In the genomic region with DNA sequence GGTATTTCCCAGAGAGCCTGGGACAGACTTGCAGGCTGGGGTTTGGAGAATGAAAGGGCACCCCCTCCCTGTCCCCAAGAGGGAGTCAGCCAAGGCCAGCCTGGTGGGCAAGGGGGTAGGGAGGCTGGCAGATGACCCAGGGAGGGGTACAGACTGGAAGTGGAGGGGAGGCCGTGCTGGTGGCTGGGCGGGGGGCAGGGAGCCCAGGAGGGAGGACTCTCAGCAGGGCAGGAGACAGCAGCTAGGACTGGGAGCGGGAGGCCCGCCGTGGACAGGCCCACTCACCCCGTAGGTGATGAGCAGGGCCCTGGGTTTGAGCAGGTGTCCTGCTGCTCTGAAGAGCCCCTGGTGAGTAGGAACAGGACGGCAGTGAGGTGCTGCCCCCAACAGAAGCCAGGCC, we compare ENCODE assay signal across 9 cellular contexts. TPM values are rescaled to one million over a fixed set of nuclear protein-coding genes. Genes with fewer than 3 reads are reported as not detected.
DNase-seq lines count a peak whose midpoint lies in the region; ATAC-seq and TF ChIP-seq lines count a peak whose summit lies in the region.
"Had no signal": no experiment of that assay in that cellular context is flagged by ENCODE, and none has a peak within 500 bp of the region (broad histone marks: within the 10 kb centered on the region; RNA-seq: fewer than 3 reads in every experiment).

No MANE protein-coding gene starts in this region.

- POLR2A ChIA-PET in activated CD4-positive, alpha-beta memory T cell treated with anti-CD3 and anti-CD28 coated beads, Interleukin-2, amount 10 ng/mL, durations not matched to agents 7 days and 5 days (lab: Charles Lee) = interaction anchor here (1.0 kb wide), 1 partner anchor 44 kb away, joined by 4 read pairs; a partner anchor contains a TSS

- H3K27me3 Mint-ChIP-seq in activated CD4-positive, alpha-beta memory T cell treated with anti-CD3 and anti-CD28 coated beads, Interleukin-2, amount 10 ng/mL, durations not matched to agents 7 days and 5 days = no peaks in the 10 kb centered on the region

- intact Hi-C loops in heart left ventricle (cut with DNase I) (loop anchor here in 1 of 10 donors (5.0 kb wide), 1 partner anchor 38 kb away; no protein-coding TSS in a partner anchor), transverse colon (cut with DNase I; ENCODE audit: low total_unique reads) (no loop called here)

- H3K4me1 ChIP-seq in heart left ventricle (peaks cover 3 to 44% (median 31%) of the 10 kb centered on the region in 12 donors), right atrium auricular region (peaks cover 0 to 43% of the 10 kb centered on the region in 2 donors), iPS-18a (ENCODE audit: control insufficient read depth, low read depth, low read length) (peaks cover 12% of the 10 kb centered on the region), tibial nerve (peaks cover 0 to 48% (median 33%) of the 10 kb centered on the region in 4 donors), transverse colon (peaks cover 11 to 29% (median 28%) of the 10 kb centered on the region in 4 donors)

- TF ChIP-seq POLR2A in heart left ventricle (IDR thresholded peaks at IDR 0.05) (no peak), tibial nerve (IDR thresholded peaks at IDR 0.05) (no peak), transverse colon (IDR thresholded peaks at IDR 0.05) (no peak)

- 88 to 95% (median 91%) methylated on average over 6 to 7 of the region's 7 CpGs for WGBS in heart left ventricle, 4 donors
- 81 to 92% methylated on average over 6 to 7 of the region's 7 CpGs for WGBS in tibial nerve, 2 donors
- 76% methylated on average over 7 of the region's 7 CpGs; no CpG with 5 or more reads in 1 of the 2 donors for WGBS in transverse colon (ENCODE audit: low coverage in 1 of 2), 2 donors

- no peak overlapping the region for H3K27ac Mint-ChIP-seq in activated CD4-positive, alpha-beta memory T cell treated with anti-CD3 and anti-CD28 coated beads, Interleukin-2, amount 10 ng/mL, durations not matched to agents 7 days and 5 days

- no peak overlapping the region for H3K27ac ChIP-seq in heart left ventricle
- H3K27ac ChIP-seq in right atrium auricular region = no peak overlapping the region
- H3K27ac ChIP-seq in iPS-18a (ENCODE audit: low read length) = no peak overlapping the region
- H3K27ac ChIP-seq in tibial nerve = peak overlapping the region in 2 of 4 donors; percentile 92 to 100
- H3K27ac ChIP-seq in transverse colon = no peak overlapping the region

- H3K27me3 ChIP-seq in heart left ventricle = no peaks in the 10 kb centered on the region
- no peaks in the 10 kb centered on the region for H3K27me3 ChIP-seq in right atrium auricular region
- H3K27me3 ChIP-seq in iPS-18a (ENCODE audit: control insufficient read depth, insufficient read depth, low read length) = no peaks in the 10 kb centered on the region
- H3K27me3 ChIP-seq in tibial nerve = no peaks in the 10 kb centered on the region
- no peaks in the 10 kb centered on the region for H3K27me3 ChIP-seq in transverse colon

- H3K4me1 Mint-ChIP-seq in activated CD4-positive, alpha-beta memory T cell treated with anti-CD3 and anti-CD28 coated beads, Interleukin-2, amount 10 ng/mL, durations not matched to agents 7 days and 5 days = peaks cover 12% of the 10 kb centered on the region

- no peaks in the 10 kb centered on the region for H3K9me3 ChIP-seq in heart left ventricle
- H3K9me3 ChIP-seq in right atrium auricular region = no peaks in the 10 kb centered on the region
- H3K9me3 ChIP-seq in iPS-18a (ENCODE audit: control insufficient read depth, low read depth, low read length) = no peaks in the 10 kb centered on the region
- H3K9me3 ChIP-seq in tibial nerve = no peaks in the 10 kb centered on the region
- no peaks in the 10 kb centered on the region for H3K9me3 ChIP-seq in transverse colon

- in situ Hi-C loops in transverse colon (cut with MboI; ENCODE audit: low pct_ligation_motif_present in 1 of 4, low pct_unique_long_range_greater_than_20kb in 1 of 4, low sequenced_read_pairs in 3 of 4) = no loop called here

- DNase-seq in heart left ventricle (no peak), right atrium auricular region (ENCODE audit: low spot score) (no peak), tibial nerve (ENCODE audit: low spot score in 2 of 2) (no peak), SIG-M5 treated with dmso at 0.1 percent for 504 hours (lab: John Stamatoyannopoulos, UW; ENCODE audit: unreplicated experiment) (no peak), transverse colon (no peak)
- no peak for DNase-seq in activated CD4-positive, alpha-beta memory T cell treated with anti-CD3 and anti-CD28 coated beads, Interleukin-2, amount 10 ng/mL, durations not matched to agents 7 days and 5 days
- no peak for DNase-seq in stimulated activated naive CD4-positive, alpha-beta T cell treated with Interleukin-2 at 50 U/mL for 16 hours (lab: John Stamatoyannopoulos, UW)
- DNase-seq: cortex of kidney had no signal

- H3K36me3 Mint-ChIP-seq in activated CD4-positive, alpha-beta memory T cell treated with anti-CD3 and anti-CD28 coated beads, Interleukin-2, amount 10 ng/mL, durations not matched to agents 7 days and 5 days (ENCODE audit: low read depth) = peaks cover 6% of the 10 kb centered on the region

- TF ChIP-seq CTCF in heart left ventricle (IDR thresholded peaks at IDR 0.05) (no peak), right atrium auricular region (IDR thresholded peaks at IDR 0.05) (no peak), tibial nerve (IDR thresholded peaks at IDR 0.05) (no peak), transverse colon (IDR thresholded peaks at IDR 0.05) (no peak)

- H3K9me3 Mint-ChIP-seq in activated CD4-positive, alpha-beta memory T cell treated with anti-CD3 and anti-CD28 coated beads, Interleukin-2, amount 10 ng/mL, durations not matched to agents 7 days and 5 days = no peaks in the 10 kb centered on the region

- H3K9ac ChIP-seq in iPS-18a (ENCODE audit: low read length) = no peak overlapping the region

- H3K36me3 ChIP-seq in heart left ventricle (peaks cover 0 to 16% (median 0%) of the 10 kb centered on the region in 9 donors), right atrium auricular region (peaks cover 6% of the 10 kb centered on the region), iPS-18a (ENCODE audit: control insufficient read depth, low read depth, low read length) (no peaks in the 10 kb centered on the region), tibial nerve (peaks cover 0 to 28% (median 4%) of the 10 kb centered on the region in 3 donors), transverse colon (no peaks in the 10 kb centered on the region)

- TF ChIP-seq EP300 in tibial nerve (IDR thresholded peaks at IDR 0.05) (no peak), transverse colon (IDR thresholded peaks at IDR 0.05; ENCODE audit: low read depth) (no peak)

- CTCF ChIA-PET in activated CD4-positive, alpha-beta memory T cell treated with anti-CD3 and anti-CD28 coated beads, Interleukin-2, amount 10 ng/mL, durations not matched to agents 7 days and 5 days (lab: Charles Lee) = no interaction called here

- no peak for ATAC-seq in heart left ventricle

- peak overlapping the region; percentile 89 for H3K4me3 Mint-ChIP-seq in activated CD4-positive, alpha-beta memory T cell treated with anti-CD3 and anti-CD28 coated beads, Interleukin-2, amount 10 ng/mL, durations not matched to agents 7 days and 5 days

- H3K4me3 ChIP-seq in heart left ventricle (peak overlapping the region in 10 of 12 donors; percentile 69 to 94 (median 84)), right atrium auricular region (peak overlapping the region in 1 of 2 donors; percentile 85), iPS-18a (ENCODE audit: low read length) (peak overlapping the region; percentile 95), tibial nerve (peak overlapping the region in 3 of 4 donors; percentile 90 to 94 (median 91)), transverse colon (peak overlapping the region in 1 of 4 donors; percentile 77)

RNA-seq across cellular contexts. Expression of a gene that starts 1.1 kb away (rescaled TPM):
- 100 to 1,000 TPM in 2 of 9 donors, 10 to 100 TPM in 7; 39.6 to 187 (median 44.7) TPM for total RNA-seq in heart left ventricle
- 100 to 1,000 TPM; 101 to 165 TPM for polyA plus RNA-seq in heart left ventricle
- total RNA-seq in right atrium auricular region = 100 to 1,000 TPM; 103 to 137 TPM
- total RNA-seq in activated CD4-positive, alpha-beta memory T cell treated with anti-CD3 and anti-CD28 coated beads, Interleukin-2, amount 10 ng/mL, durations not matched to agents 7 days and 5 days = 10 to 100 TPM; 66.6 to 67.5 TPM
- total RNA-seq in tibial nerve = 100 to 1,000 TPM; 147 to 204 (median 176) TPM
- total RNA-seq in transverse colon = 10 to 100 TPM; 32.6 to 91.8 (median 86.7) TPM

RNA-seq across cellular contexts. Expression of a gene that starts 4.2 kb away (rescaled TPM):
- total RNA-seq in heart left ventricle (1 to 10 TPM in 1 of 9 donors, under 1 TPM in 8; 0.15 to 1.1 (median 0.25) TPM), right atrium auricular region (under 1 TPM; 0.52 to 0.71 TPM), tibial nerve (1 to 10 TPM in 3 of 4 donors, under 1 TPM in 1; 0.66 to 3.9 (median 1.8) TPM), transverse colon (10 to 100 TPM in 1 of 4 donors, 1 to 10 TPM in 3; 2.3 to 13.1 (median 4.2) TPM)
- polyA plus RNA-seq in heart left ventricle = under 1 TPM; 0.30 to 0.51 TPM
- under 1 TPM; 0.10 to 0.13 TPM for total RNA-seq in activated CD4-positive, alpha-beta memory T cell treated with anti-CD3 and anti-CD28 coated beads, Interleukin-2, amount 10 ng/mL, durations not matched to agents 7 days and 5 days

RNA-seq across cellular contexts. Expression of a gene that starts 6.6 kb away (rescaled TPM):
- 100 to 1,000 TPM in 4 of 9 donors, 10 to 100 TPM in 5; 52.3 to 219 (median 89.5) TPM for total RNA-seq in heart left ventricle
- polyA plus RNA-seq in heart left ventricle = 100 to 1,000 TPM in 1 of 2 donors, 10 to 100 TPM in 1; 97.0 to 321 TPM
- total RNA-seq in right atrium auricular region = 100 to 1,000 TPM; 110 to 121 TPM
- 10 to 100 TPM; 20.3 to 22.8 TPM for total RNA-seq in activated CD4-positive, alpha-beta memory T cell treated with anti-CD3 and anti-CD28 coated beads, Interleukin-2, amount 10 ng/mL, durations not matched to agents 7 days and 5 days
- total RNA-seq in tibial nerve = 10 to 100 TPM; 20.8 to 37.7 (median 32.4) TPM
- 100 to 1,000 TPM; 158 to 267 (median 211) TPM for total RNA-seq in transverse colon

RNA-seq across cellular contexts. Expression of a gene that starts 14.2 kb away (rescaled TPM):
- total RNA-seq in heart left ventricle (10 to 100 TPM in 2 of 9 donors, 1 to 10 TPM in 7; 3.7 to 17.4 (median 8.6) TPM), right atrium auricular region (1 to 10 TPM; 3.0 to 5.7 TPM), tibial nerve (10 to 100 TPM; 26.9 to 83.7 (median 54.1) TPM), transverse colon (100 to 1,000 TPM in 2 of 4 donors, 10 to 100 TPM in 2; 23.0 to 166 (median 90.2) TPM)
- 10 to 100 TPM in 1 of 2 donors, 1 to 10 TPM in 1; 5.1 to 10.9 TPM for polyA plus RNA-seq in heart left ventricle
- total RNA-seq in activated CD4-positive, alpha-beta memory T cell treated with anti-CD3 and anti-CD28 coated beads, Interleukin-2, amount 10 ng/mL, durations not matched to agents 7 days and 5 days = 10 to 100 TPM; 58.0 to 58.4 TPM

RNA-seq across cellular contexts. Expression of a gene that starts 32.9 kb away (rescaled TPM):
- total RNA-seq in heart left ventricle (100 to 1,000 TPM in 1 of 9 donors, 10 to 100 TPM in 8; 33.7 to 102 (median 83.5) TPM), right atrium auricular region (10 to 100 TPM; 37.8 to 42.8 TPM), tibial nerve (100 to 1,000 TPM in 3 of 4 donors, 10 to 100 TPM in 1; 68.6 to 188 (median 106) TPM), transverse colon (100 to 1,000 TPM; 133 to 386 (median 259) TPM)
- 100 to 1,000 TPM in 1 of 2 donors, 10 to 100 TPM in 1; 77.2 to 143 TPM for polyA plus RNA-seq in heart left ventricle
- total RNA-seq in activated CD4-positive, alpha-beta memory T cell treated with anti-CD3 and anti-CD28 coated beads, Interleukin-2, amount 10 ng/mL, durations not matched to agents 7 days and 5 days = 100 to 1,000 TPM; 140 to 141 TPM
